ENCODE assay signal across 1 cellular context in genomic region chr21:42460391-42461184, GRCh38.
A peak's percentile ranks its signal among the peaks of the same experiment; 100 is the strongest.
TF ChIP-seq lines count a peak whose summit lies in the region.

No MANE protein-coding gene starts in this region.

TF ChIP-seq in GM12878, 131 proteins besides CTCF, POLR2A, EP300 and RAD21 (continued from another document and continues in another):
- TF ChIP-seq, protein P1, sequence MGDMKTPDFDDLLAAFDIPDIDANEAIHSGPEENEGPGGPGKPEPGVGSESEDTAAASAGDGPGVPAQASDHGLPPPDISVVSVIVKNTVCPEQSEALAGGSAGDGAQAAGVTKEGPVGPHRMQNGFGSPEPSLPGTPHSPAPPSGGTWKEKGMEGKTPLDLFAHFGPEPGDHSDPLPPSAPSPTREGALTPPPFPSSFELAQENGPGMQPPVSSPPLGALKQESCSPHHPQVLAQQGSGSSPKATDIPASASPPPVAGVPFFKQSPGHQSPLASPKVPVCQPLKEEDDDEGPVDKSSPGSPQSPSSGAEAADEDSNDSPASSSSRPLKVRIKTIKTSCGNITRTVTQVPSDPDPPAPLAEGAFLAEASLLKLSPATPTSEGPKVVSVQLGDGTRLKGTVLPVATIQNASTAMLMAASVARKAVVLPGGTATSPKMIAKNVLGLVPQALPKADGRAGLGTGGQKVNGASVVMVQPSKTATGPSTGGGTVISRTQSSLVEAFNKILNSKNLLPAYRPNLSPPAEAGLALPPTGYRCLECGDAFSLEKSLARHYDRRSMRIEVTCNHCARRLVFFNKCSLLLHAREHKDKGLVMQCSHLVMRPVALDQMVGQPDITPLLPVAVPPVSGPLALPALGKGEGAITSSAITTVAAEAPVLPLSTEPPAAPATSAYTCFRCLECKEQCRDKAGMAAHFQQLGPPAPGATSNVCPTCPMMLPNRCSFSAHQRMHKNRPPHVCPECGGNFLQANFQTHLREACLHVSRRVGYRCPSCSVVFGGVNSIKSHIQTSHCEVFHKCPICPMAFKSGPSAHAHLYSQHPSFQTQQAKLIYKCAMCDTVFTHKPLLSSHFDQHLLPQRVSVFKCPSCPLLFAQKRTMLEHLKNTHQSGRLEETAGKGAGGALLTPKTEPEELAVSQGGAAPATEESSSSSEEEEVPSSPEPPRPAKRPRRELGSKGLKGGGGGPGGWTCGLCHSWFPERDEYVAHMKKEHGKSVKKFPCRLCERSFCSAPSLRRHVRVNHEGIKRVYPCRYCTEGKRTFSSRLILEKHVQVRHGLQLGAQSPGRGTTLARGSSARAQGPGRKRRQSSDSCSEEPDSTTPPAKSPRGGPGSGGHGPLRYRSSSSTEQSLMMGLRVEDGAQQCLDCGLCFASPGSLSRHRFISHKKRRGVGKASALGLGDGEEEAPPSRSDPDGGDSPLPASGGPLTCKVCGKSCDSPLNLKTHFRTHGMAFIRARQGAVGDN (IDR thresholded peaks at IDR 0.05) = peak; percentile 33
- no peak for TF ChIP-seq CBX3 (IDR thresholded peaks at IDR 0.05; ENCODE audit: borderline replicate concordance, low read depth)
- TF ChIP-seq POLR2AphosphoS2 (IDR thresholded peaks at IDR 0.05; ENCODE audit: low read depth, low read length) = no peak
- TF ChIP-seq BRCA1 (IDR thresholded peaks at IDR 0.05; ENCODE audit: low read depth, low read length) = no peak
- TF ChIP-seq BCL11A (IDR thresholded peaks at IDR 0.05; ENCODE audit: low read depth, low read length) = peak; percentile 81
- TF ChIP-seq, protein P2, sequence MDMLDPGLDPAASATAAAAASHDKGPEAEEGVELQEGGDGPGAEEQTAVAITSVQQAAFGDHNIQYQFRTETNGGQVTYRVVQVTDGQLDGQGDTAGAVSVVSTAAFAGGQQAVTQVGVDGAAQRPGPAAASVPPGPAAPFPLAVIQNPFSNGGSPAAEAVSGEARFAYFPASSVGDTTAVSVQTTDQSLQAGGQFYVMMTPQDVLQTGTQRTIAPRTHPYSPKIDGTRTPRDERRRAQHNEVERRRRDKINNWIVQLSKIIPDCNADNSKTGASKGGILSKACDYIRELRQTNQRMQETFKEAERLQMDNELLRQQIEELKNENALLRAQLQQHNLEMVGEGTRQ (IDR thresholded peaks at IDR 0.05; ENCODE audit: borderline replicate concordance, low read depth, low read length) = no peak
- no peak for TF ChIP-seq NFIC (IDR thresholded peaks at IDR 0.05; ENCODE audit: low read depth, low read length)
- TF ChIP-seq ZBTB11 (CRISPR knock-in tag; IDR thresholded peaks at IDR 0.05) = no peak
- no peak for TF ChIP-seq PBX3 (IDR thresholded peaks at IDR 0.05; ENCODE audit: insufficient replicate concordance, low read depth, low read length)
- no peak for TF ChIP-seq CHD1 (IDR thresholded peaks at IDR 0.05; ENCODE audit: low read depth, low read length)
- TF ChIP-seq SKIL (IDR thresholded peaks at IDR 0.05; ENCODE audit: low read depth, poor library complexity, severe bottlenecking) = peak; percentile 37
- TF ChIP-seq, protein P3, sequence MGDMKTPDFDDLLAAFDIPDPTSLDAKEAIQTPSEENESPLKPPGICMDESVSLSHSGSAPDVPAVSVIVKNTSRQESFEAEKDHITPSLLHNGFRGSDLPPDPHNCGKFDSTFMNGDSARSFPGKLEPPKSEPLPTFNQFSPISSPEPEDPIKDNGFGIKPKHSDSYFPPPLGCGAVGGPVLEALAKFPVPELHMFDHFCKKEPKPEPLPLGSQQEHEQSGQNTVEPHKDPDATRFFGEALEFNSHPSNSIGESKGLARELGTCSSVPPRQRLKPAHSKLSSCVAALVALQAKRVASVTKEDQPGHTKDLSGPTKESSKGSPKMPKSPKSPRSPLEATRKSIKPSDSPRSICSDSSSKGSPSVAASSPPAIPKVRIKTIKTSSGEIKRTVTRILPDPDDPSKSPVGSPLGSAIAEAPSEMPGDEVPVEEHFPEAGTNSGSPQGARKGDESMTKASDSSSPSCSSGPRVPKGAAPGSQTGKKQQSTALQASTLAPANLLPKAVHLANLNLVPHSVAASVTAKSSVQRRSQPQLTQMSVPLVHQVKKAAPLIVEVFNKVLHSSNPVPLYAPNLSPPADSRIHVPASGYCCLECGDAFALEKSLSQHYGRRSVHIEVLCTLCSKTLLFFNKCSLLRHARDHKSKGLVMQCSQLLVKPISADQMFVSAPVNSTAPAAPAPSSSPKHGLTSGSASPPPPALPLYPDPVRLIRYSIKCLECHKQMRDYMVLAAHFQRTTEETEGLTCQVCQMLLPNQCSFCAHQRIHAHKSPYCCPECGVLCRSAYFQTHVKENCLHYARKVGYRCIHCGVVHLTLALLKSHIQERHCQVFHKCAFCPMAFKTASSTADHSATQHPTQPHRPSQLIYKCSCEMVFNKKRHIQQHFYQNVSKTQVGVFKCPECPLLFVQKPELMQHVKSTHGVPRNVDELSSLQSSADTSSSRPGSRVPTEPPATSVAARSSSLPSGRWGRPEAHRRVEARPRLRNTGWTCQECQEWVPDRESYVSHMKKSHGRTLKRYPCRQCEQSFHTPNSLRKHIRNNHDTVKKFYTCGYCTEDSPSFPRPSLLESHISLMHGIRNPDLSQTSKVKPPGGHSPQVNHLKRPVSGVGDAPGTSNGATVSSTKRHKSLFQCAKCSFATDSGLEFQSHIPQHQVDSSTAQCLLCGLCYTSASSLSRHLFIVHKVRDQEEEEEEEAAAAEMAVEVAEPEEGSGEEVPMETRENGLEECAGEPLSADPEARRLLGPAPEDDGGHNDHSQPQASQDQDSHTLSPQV (IDR thresholded peaks at IDR 0.05) = no peak
- TF ChIP-seq CREB1 (IDR thresholded peaks at IDR 0.05; ENCODE audit: low read depth) = no peak
- no peak for TF ChIP-seq ATF2 (IDR thresholded peaks at IDR 0.05; ENCODE audit: low read length)
- peak; percentile 55; the same call in 1 of the 2 replicates for TF ChIP-seq CREM (IDR thresholded peaks at IDR 0.05; ENCODE audit: low read depth)
- TF ChIP-seq POLR2AphosphoS5 (IDR thresholded peaks at IDR 0.05; ENCODE audit: low read length) = no peak
- peak; percentile 99 for TF ChIP-seq TCF12 (IDR thresholded peaks at IDR 0.05; ENCODE audit: low read depth, low read length)
- TF ChIP-seq ZNF24 (IDR thresholded peaks at IDR 0.05) = no peak
- no peak for TF ChIP-seq NR2C2 (IDR thresholded peaks at IDR 0.05; ENCODE audit: borderline replicate concordance, control insufficient read depth, insufficient read length, low read depth)
- no peak for TF ChIP-seq SIN3A (IDR thresholded peaks at IDR 0.05; ENCODE audit: low read depth, low read length)
- TF ChIP-seq, protein P4, sequence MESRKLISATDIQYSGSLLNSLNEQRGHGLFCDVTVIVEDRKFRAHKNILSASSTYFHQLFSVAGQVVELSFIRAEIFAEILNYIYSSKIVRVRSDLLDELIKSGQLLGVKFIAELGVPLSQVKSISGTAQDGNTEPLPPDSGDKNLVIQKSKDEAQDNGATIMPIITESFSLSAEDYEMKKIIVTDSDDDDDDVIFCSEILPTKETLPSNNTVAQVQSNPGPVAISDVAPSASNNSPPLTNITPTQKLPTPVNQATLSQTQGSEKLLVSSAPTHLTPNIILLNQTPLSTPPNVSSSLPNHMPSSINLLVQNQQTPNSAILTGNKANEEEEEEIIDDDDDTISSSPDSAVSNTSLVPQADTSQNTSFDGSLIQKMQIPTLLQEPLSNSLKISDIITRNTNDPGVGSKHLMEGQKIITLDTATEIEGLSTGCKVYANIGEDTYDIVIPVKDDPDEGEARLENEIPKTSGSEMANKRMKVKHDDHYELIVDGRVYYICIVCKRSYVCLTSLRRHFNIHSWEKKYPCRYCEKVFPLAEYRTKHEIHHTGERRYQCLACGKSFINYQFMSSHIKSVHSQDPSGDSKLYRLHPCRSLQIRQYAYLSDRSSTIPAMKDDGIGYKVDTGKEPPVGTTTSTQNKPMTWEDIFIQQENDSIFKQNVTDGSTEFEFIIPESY (IDR thresholded peaks at IDR 0.05) = no peak
- TF ChIP-seq SMAD1 (IDR thresholded peaks at IDR 0.05; ENCODE audit: low read depth, partially characterized antibody) = no peak
- peak; percentile 91 to 96 for TF ChIP-seq BHLHE40 (IDR thresholded peaks at IDR 0.05; ENCODE audit: borderline replicate concordance in 1 of 2, low read depth in 2 of 2, low read length in 1 of 2)
- TF ChIP-seq NR2F1 (conservative IDR thresholded peaks at IDR 0.05) = peak; percentile 74
- no peak for TF ChIP-seq IRF3 (IDR thresholded peaks at IDR 0.05)
- peak; percentile 64; the same call in 1 of the 2 replicates for TF ChIP-seq SMARCA5 (IDR thresholded peaks at IDR 0.05)
- TF ChIP-seq, protein P5, sequence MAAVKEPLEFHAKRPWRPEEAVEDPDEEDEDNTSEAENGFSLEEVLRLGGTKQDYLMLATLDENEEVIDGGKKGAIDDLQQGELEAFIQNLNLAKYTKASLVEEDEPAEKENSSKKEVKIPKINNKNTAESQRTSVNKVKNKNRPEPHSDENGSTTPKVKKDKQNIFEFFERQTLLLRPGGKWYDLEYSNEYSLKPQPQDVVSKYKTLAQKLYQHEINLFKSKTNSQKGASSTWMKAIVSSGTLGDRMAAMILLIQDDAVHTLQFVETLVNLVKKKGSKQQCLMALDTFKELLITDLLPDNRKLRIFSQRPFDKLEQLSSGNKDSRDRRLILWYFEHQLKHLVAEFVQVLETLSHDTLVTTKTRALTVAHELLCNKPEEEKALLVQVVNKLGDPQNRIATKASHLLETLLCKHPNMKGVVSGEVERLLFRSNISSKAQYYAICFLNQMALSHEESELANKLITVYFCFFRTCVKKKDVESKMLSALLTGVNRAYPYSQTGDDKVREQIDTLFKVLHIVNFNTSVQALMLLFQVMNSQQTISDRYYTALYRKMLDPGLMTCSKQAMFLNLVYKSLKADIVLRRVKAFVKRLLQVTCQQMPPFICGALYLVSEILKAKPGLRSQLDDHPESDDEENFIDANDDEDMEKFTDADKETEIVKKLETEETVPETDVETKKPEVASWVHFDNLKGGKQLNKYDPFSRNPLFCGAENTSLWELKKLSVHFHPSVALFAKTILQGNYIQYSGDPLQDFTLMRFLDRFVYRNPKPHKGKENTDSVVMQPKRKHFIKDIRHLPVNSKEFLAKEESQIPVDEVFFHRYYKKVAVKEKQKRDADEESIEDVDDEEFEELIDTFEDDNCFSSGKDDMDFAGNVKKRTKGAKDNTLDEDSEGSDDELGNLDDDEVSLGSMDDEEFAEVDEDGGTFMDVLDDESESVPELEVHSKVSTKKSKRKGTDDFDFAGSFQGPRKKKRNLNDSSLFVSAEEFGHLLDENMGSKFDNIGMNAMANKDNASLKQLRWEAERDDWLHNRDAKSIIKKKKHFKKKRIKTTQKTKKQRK (IDR thresholded peaks at IDR 0.05; ENCODE audit: low read depth, low read length) = no peak
- no peak for TF ChIP-seq SIX5 (IDR thresholded peaks at IDR 0.05; ENCODE audit: low read depth, low read length, severe bottlenecking)
- TF ChIP-seq ATF7 (IDR thresholded peaks at IDR 0.05; ENCODE audit: low read depth) = 0 out of 2 replicates have a peak, but pooled peaks have one; percentile 47
